ENCODE assay signal across 15 cellular contexts in the genomic region with DNA sequence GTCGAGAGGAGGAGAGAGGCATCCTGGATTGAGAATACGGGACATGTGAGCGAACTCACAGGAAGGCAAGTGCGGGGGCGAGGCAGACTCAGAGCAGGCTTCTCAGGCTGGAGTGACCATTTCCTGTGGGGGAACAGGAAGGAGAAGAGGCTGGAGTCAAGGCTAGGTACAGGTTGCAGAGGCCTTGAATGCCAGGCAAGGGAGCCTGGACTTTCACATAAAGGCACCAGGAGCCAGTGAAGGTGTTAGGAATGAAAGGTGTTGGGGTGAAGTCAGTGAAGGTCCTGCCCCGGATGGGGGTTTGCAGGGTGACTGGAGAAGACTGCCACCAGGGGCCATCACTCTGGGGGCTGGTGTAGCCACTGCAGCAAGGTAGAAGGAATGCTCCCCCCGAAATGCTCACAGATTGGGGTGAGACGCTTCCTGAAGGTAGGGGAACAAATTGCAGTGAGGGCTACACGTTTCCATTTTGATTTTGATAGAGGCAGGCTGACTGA. TPM values are rescaled to one million over a fixed set of nuclear protein-coding genes. Genes with fewer than 3 reads are reported as not detected.
A peak's percentile ranks its signal among the peaks of the same experiment; 100 is the strongest.
DNase-seq lines count a peak whose midpoint lies in the region; ATAC-seq, FAIRE-seq and TF ChIP-seq lines count a peak whose summit lies in the region.
"Had no signal": no experiment of that assay in that cellular context is flagged by ENCODE, and none has a peak within 500 bp of the region (broad histone marks: within the 10 kb centered on the region; RNA-seq: fewer than 3 reads in every experiment).

No MANE protein-coding gene starts in this region.

- H3K4me2 ChIP-seq in osteoblast (ENCODE audit: insufficient read depth, low read length), result no peak overlapping the region

- H3K9me3 Mint-ChIP-seq in activated T-cell treated with anti-CD3 and anti-CD28 coated beads, Interleukin-2, amount 50 U/mL, for 72 hours, result no peaks in the 10 kb centered on the region

- no peaks in the 10 kb centered on the region for H3K36me3 Mint-ChIP-seq in activated T-cell treated with anti-CD3 and anti-CD28 coated beads, Interleukin-2, amount 50 U/mL, for 72 hours (ENCODE audit: insufficient read depth in 2 of 2)
- H3K36me3 Mint-ChIP-seq: immature natural killer cell had no signal

- H3K27ac ChIP-seq in right atrium auricular region (peak overlapping the region; percentile 73 to 80), osteoblast (ENCODE audit: low read depth, low read length) (no peak overlapping the region)

- H3K4me3 ChIP-seq in right atrium auricular region (no peak overlapping the region), osteoblast (ENCODE audit: insufficient read depth, low read length) (no peak overlapping the region)
- H3K4me3 ChIP-seq: GM12878 had no signal

- no peaks in the 10 kb centered on the region for H3K79me2 ChIP-seq in osteoblast (ENCODE audit: insufficient read depth, low read length)

- peaks cover 31% of the 10 kb centered on the region for H3K27me3 Mint-ChIP-seq in activated T-cell treated with anti-CD3 and anti-CD28 coated beads, Interleukin-2, amount 50 U/mL, for 72 hours (ENCODE audit: low read depth)

- H4K20me1 ChIP-seq in osteoblast (ENCODE audit: insufficient read depth, low read length), result no peaks in the 10 kb centered on the region

- H3K27me3 ChIP-seq in right atrium auricular region, result no peaks in the 10 kb centered on the region
- peaks cover 19% of the 10 kb centered on the region for H3K27me3 ChIP-seq in osteoblast (ENCODE audit: insufficient read depth, low read length)

- H3K9me3 ChIP-seq in right atrium auricular region (no peaks in the 10 kb centered on the region), osteoblast (ENCODE audit: low read depth, low read length) (no peaks in the 10 kb centered on the region)

- DNase-seq in COLO829 (ENCODE audit: low spot score) (peak; percentile 38), SW480 (ENCODE audit: low spot score) (peak; percentile 35), right atrium auricular region (ENCODE audit: low spot score) (no peak), osteoblast (ENCODE audit: insufficient read length, low spot score, missing footprints) (peak; percentile 88), D721Med (ENCODE audit: insufficient read length, low spot score) (no peak), nucleus accumbens (lab: John Stamatoyannopoulos, UW) (no peak), NCI-H1092 treated with DMSO at 0.1 percent for 48 hours (lab: John Stamatoyannopoulos, UW) (no peak)
- no peak for DNase-seq in activated T-cell treated with anti-CD3 and anti-CD28 coated beads, Interleukin-2, amount 50 U/mL, for 72 hours
- DNase-seq: activated CD4-positive, alpha-beta T cell treated with anti-CD3 and anti-CD28 coated beads, Interleukin-2, amount 50 U/mL, for 4 hours; DND-41; immature natural killer cell; NCI-H2227 treated with DMSO at 0.1 percent for 48 hours had no signal

- no peak for ATAC-seq in activated T-cell treated with anti-CD3 and anti-CD28 coated beads, Interleukin-2, amount 50 U/mL, for 72 hours (replicated peaks in 1 of 2)
- ATAC-seq: GM12878 had no signal

- no peak overlapping the region for H3K27ac Mint-ChIP-seq in activated T-cell treated with anti-CD3 and anti-CD28 coated beads, Interleukin-2, amount 50 U/mL, for 72 hours
- H3K27ac Mint-ChIP-seq: immature natural killer cell had no signal

- no peak for FAIRE-seq in D721Med (lab: Jason Lieb, UNC)
- FAIRE-seq: GM12878 had no signal

- TF ChIP-seq CTCF in right atrium auricular region (IDR thresholded peaks at IDR 0.05) (no peak), osteoblast (IDR thresholded peaks at IDR 0.05; ENCODE audit: extremely low read depth, low read depth, low read length) (no peak), D721Med (IDR thresholded peaks at IDR 0.05; ENCODE audit: insufficient read depth, missing control alignments) (no peak)

- H3K4me1 Mint-ChIP-seq in activated T-cell treated with anti-CD3 and anti-CD28 coated beads, Interleukin-2, amount 50 U/mL, for 72 hours (ENCODE audit: low read depth), result peaks cover 5% of the 10 kb centered on the region

- H3K36me3 ChIP-seq in right atrium auricular region (no peaks in the 10 kb centered on the region), osteoblast (ENCODE audit: insufficient read depth, low read length) (no peaks in the 10 kb centered on the region)

- H3K4me3 Mint-ChIP-seq in activated T-cell treated with anti-CD3 and anti-CD28 coated beads, Interleukin-2, amount 50 U/mL, for 72 hours, result no peak overlapping the region
- H3K4me3 Mint-ChIP-seq: immature natural killer cell had no signal

- H3K4me1 ChIP-seq in right atrium auricular region (peaks cover 0 to 37% of the 10 kb centered on the region in 2 donors), osteoblast (ENCODE audit: insufficient read depth, low read length) (no peaks in the 10 kb centered on the region)

- H2AFZ ChIP-seq in osteoblast (ENCODE audit: low read length), result no peak overlapping the region

RNA-seq across cellular contexts. Expression of gene GPRC5C, which starts 5.3 kb away (rescaled TPM):
- 10 to 100 TPM; 39.0 to 48.0 TPM for total RNA-seq in right atrium auricular region
- total RNA-seq in osteoblast, result 2.9 and 6.8 TPM in 2 replicates
- total RNA-seq in activated T-cell treated with anti-CD3 and anti-CD28 coated beads, Interleukin-2, amount 50 U/mL, for 72 hours, result 1 to 10 TPM; 1.3 to 2.3 TPM
- total RNA-seq: T-helper 2 cell treated with Interferon-gamma antibody and Interleukin-4, amounts not matched to agents 100 ng/mL and 5 ng/mL, for 36 hours had no signal

RNA-seq across cellular contexts. Expression of gene CD300A, which starts 39.8 kb away (rescaled TPM):
- total RNA-seq in right atrium auricular region (1 to 10 TPM; 2.0 to 7.8 TPM), osteoblast (not detected in 2 replicates)
- total RNA-seq in activated T-cell treated with anti-CD3 and anti-CD28 coated beads, Interleukin-2, amount 50 U/mL, for 72 hours, result 1 to 10 TPM; 3.9 to 7.2 TPM

RNA-seq across cellular contexts. Expression of gene GPR142, which starts 59.3 kb away (rescaled TPM):
- total RNA-seq in right atrium auricular region (not detected), osteoblast (not detected in 2 replicates)
- total RNA-seq in activated T-cell treated with anti-CD3 and anti-CD28 coated beads, Interleukin-2, amount 50 U/mL, for 72 hours, result not detected
- total RNA-seq: esophagus mucosa; GM12878; T-helper 2 cell treated with Interferon-gamma antibody and Interleukin-4, amounts not matched to agents 100 ng/mL and 5 ng/mL, for 36 hours had no signal

Comparison
In these comparisons a context has a peak if more than half of its experiments do, and no peak if none do; other contexts are left out.
1. DNase-seq: peak in COLO829 (single experiment), SW480 (single experiment) and osteoblast (single experiment); none in right atrium auricular region (single experiment), D721Med (single experiment), nucleus accumbens (0 of 56), NCI-H1092 treated with DMSO at 0.1 percent for 48 hours (single experiment) and activated T-cell treated with anti-CD3 and anti-CD28 coated beads, Interleukin-2, amount 50 U/mL, for 72 hours (0 of 2).